In the genomic region with DNA sequence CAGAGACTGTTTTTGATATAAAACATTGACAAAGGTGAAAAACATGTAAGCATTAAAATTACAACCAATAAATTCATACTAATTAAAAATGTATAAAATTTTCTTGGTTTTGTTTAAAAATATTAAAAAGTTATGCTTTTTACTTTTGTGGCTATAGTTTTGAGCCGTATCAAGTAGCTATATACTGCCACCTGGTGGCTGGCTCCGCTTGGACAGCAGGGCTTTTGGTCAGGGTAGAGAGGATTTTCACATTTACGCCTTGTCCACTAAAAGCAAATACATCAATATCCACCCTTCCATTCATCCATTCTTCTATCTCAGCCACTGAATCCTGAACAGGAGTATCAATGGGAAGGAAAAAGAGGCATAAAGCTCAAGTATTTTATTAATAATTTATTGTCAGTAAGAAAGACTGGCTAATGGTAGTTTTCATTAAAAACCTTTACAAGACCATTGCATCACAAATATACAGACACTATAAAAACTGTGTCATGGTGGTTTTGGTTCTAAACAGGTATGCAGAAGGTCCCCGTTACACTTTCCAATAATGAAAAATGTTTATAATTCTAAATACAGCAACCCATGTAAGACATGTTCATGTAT, we compare ENCODE assay signal across 8 cellular contexts.
DNase-seq lines count a peak whose midpoint lies in the region; ATAC-seq, FAIRE-seq and TF ChIP-seq lines count a peak whose summit lies in the region.

No MANE protein-coding gene starts in this region.

- TF ChIP-seq CTCF in GM10248 (IDR thresholded peaks at IDR 0.05; ENCODE audit: control extremely low read depth, extremely low read depth, low read depth, missing control alignments) (peak; percentile 88), RWPE1 (conservative IDR thresholded peaks at IDR 0.05; ENCODE audit: low read depth) (peak; percentile 84)

- H3K27ac ChIP-seq in RWPE1 = no peak overlapping the region

- DNase-seq in GM10248 (ENCODE audit: extremely low spot score) = peak; percentile 49
- DNase-seq in RWPE1 (ENCODE audit: low spot score) = peak; percentile 59
- DNase-seq in activated naive CD4-positive, alpha-beta T cell (lab: John Stamatoyannopoulos, UW) = peak; percentile 6 to 43 (median 22)
- peak; percentile 65 for DNase-seq in glomerular visceral epithelial cell (ENCODE audit: extremely low spot score)
- peak; percentile 32 for DNase-seq in putamen (ENCODE audit: low spot score)
- no peak for DNase-seq in NCI-H2171 treated with DMSO at 0.1 percent for 48 hours (lab: John Stamatoyannopoulos, UW)

- FAIRE-seq in A204.1 (lab: Jason Lieb, UNC) = peak; percentile 93

- CTCF ChIA-PET in GM10248 (lab: Yijun Ruan, JAX) (interaction anchor here (0.8 to 3.8 kb wide), 25 partner anchors 10 to 847 kb away, joined by 3 to 26 read pairs (median 4); a partner anchor contains a TSS), RWPE1 (lab: Yijun Ruan, JAX) (interaction anchor here (0.6 to 1.5 kb wide), 10 partner anchors 10 to 763 kb away, joined by 3 to 7 read pairs (median 4); no protein-coding TSS in a partner anchor)

- POLR2A ChIA-PET in GM10248 (lab: Yijun Ruan, JAX) = no interaction called here
- POLR2A ChIA-PET in RWPE1 (lab: Yijun Ruan, JAX; ENCODE audit: low non-redundant PET) = no interaction called here

- peak; percentile 81 for ATAC-seq in HG02885 (IDR thresholded peaks at IDR 0.05; ENCODE audit: poor library complexity, unreplicated experiment)
